Comparison of ENCODE assay signal across 20 cellular contexts in the genomic region with DNA sequence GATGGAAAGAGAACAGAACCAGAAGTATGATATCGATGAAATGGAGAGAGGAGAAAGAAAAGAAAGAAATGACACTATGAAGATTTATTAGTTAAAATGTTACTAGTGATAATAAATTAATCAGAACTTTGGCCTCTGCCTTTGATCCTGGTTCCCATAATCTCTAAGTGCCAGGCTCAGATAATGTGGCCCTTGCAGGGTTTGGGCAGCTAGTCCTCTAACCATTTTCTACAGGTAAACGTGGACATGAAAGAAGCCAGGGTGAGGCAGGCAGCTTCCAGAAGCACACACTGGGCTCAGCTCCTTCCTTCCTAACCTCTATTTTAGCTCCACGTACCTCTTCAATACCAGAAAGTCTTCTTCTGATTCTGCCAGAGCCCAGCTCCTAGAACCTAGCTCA. TPM values are rescaled to one million over a fixed set of nuclear protein-coding genes. Genes with fewer than 3 reads are reported as not detected.
DNase-seq lines count a peak whose midpoint lies in the region; ATAC-seq and TF ChIP-seq lines count a peak whose summit lies in the region.
"Had no signal": no experiment of that assay in that cellular context is flagged by ENCODE, and none has a peak within 500 bp of the region (broad histone marks: within the 10 kb centered on the region; RNA-seq: fewer than 3 reads in every experiment).

No MANE protein-coding gene starts in this region.

- H3K9me2 ChIP-seq in OCI-LY7 (ENCODE audit: insufficient read depth, low read length) = no peaks in the 10 kb centered on the region

- no peaks in the 10 kb centered on the region for H4K20me1 ChIP-seq in OCI-LY7 (ENCODE audit: insufficient read depth, low read length)

- no peak overlapping the region for H3K4me3 ChIP-seq in OCI-LY7 (ENCODE audit: low read depth, low read length, poor library complexity, severe bottlenecking)

- H3K4me1 ChIP-seq in OCI-LY7 (ENCODE audit: insufficient read depth, low read length, poor library complexity, severe bottlenecking) = peaks cover 92% of the 10 kb centered on the region
- H3K4me1 ChIP-seq: Caco-2 had no signal

- H2AFZ ChIP-seq in OCI-LY7 (ENCODE audit: low read length) = no peak overlapping the region

- peak overlapping the region; percentile 92; the same call in 1 of the 2 replicates for H3K4me2 ChIP-seq in OCI-LY7 (ENCODE audit: low read length)
- H3K4me2 ChIP-seq: KMS-11 had no signal

- no peaks in the 10 kb centered on the region for H3K4me1 Mint-ChIP-seq in activated CD8-positive, alpha-beta memory T cell treated with anti-CD3 and anti-CD28 coated beads, Interleukin-2, amount 10 ng/mL, durations not matched to agents 7 days and 5 days

- no peaks in the 10 kb centered on the region for H3K9me3 Mint-ChIP-seq in activated CD8-positive, alpha-beta memory T cell treated with anti-CD3 and anti-CD28 coated beads, Interleukin-2, amount 10 ng/mL, durations not matched to agents 7 days and 5 days (ENCODE audit: low read depth)
- H3K9me3 Mint-ChIP-seq: CD4-positive, alpha-beta T cell had no signal

- peaks cover 25% of the 10 kb centered on the region for H3K9me3 ChIP-seq in OCI-LY7 (ENCODE audit: low read length)
- H3K9me3 ChIP-seq: Caco-2 had no signal

- DNase-seq in activated CD8-positive, alpha-beta memory T cell treated with anti-CD3 and anti-CD28 coated beads, Interleukin-2, amount 10 ng/mL, durations not matched to agents 7 days and 5 days = peak; percentile 7
- DNase-seq in activated CD8-positive, alpha-beta memory T cell treated with anti-CD3 and anti-CD28 coated beads, Interleukin-2, amount 50 U/mL, for 48 hours = no peak
- no peak for DNase-seq in OCI-LY7 (ENCODE audit: low spot score)
- peak; percentile 5 for DNase-seq in left lobe of liver (ENCODE audit: low spot score)
- no peak for DNase-seq in NOMO-1 treated with DMSO at 0.1 percent for 48 hours (lab: John Stamatoyannopoulos, UW; ENCODE audit: unreplicated experiment)
- no peak for DNase-seq in cerebellar nuclear complex (lab: John Stamatoyannopoulos, UW)
- DNase-seq in NCI-H526 treated with DMSO at 0.1 percent for 48 hours (lab: John Stamatoyannopoulos, UW) = no peak
- DNase-seq: 8988T; Caco-2; CD4-positive, alpha-beta T cell; EL; H7; NCI-H1436; NCI-H1930; NCI-H226; NCI-H524 treated with DMSO at 0.1 percent for 48 hours; Right ventricle myocardium superior had no signal

- intact Hi-C loops in OCI-LY7 (cut with micrococcal nuclease; ENCODE audit: unreplicated experiment) = loop anchor here (5.0 kb wide), 1 partner anchor 50 kb away; no protein-coding TSS in a partner anchor

- BruUV-seq in OCI-LY7 (replicated peaks; lab: Mats Ljungman, UMichigan) = no TSS peak

- CTCF ChIA-PET in activated CD8-positive, alpha-beta memory T cell treated with anti-CD3 and anti-CD28 coated beads, Interleukin-2, amount 10 ng/mL, durations not matched to agents 7 days and 5 days (lab: Charles Lee) = interaction anchor here (1.0 kb wide), 1 partner anchor 27 kb away, joined by 3 read pairs; no protein-coding TSS in a partner anchor
- CTCF ChIA-PET in OCI-LY7 (lab: Charles Lee; ENCODE audit: unreplicated experiment) = interaction anchor here (0.5 to 0.6 kb wide), 2 partner anchors 37 to 1234 kb away, joined by 3 read pairs; no protein-coding TSS in a partner anchor

- POLR2A ChIA-PET in OCI-LY7 (lab: Charles Lee) = interaction anchor here (0.6 to 7.8 kb wide), 5 partner anchors 17 to 999 kb away, joined by 3 to 94 read pairs (median 7); no protein-coding TSS in a partner anchor

- H3K36me3 ChIP-seq in OCI-LY7 (ENCODE audit: insufficient read depth, low read length) = peaks cover 76% of the 10 kb centered on the region

- ATAC-seq in activated CD8-positive, alpha-beta memory T cell treated with anti-CD3 and anti-CD28 coated beads, Interleukin-2, amount 10 ng/mL, durations not matched to agents 7 days and 5 days = no peak
- no peak for ATAC-seq in left lobe of liver
- no peak for ATAC-seq in HG03039 (IDR thresholded peaks at IDR 0.05; ENCODE audit: unreplicated experiment)

- H3K27ac ChIP-seq in OCI-LY7 (ENCODE audit: low read depth, low read length, poor library complexity, severe bottlenecking) = peak overlapping the region; percentile 91
- H3K27ac ChIP-seq: KMS-11 had no signal

- peaks cover 24% of the 10 kb centered on the region for H3K27me3 Mint-ChIP-seq in activated CD8-positive, alpha-beta memory T cell treated with anti-CD3 and anti-CD28 coated beads, Interleukin-2, amount 10 ng/mL, durations not matched to agents 7 days and 5 days

- H3K79me2 ChIP-seq in OCI-LY7 (ENCODE audit: insufficient read depth, low read depth, low read length) = peaks cover 93% of the 10 kb centered on the region

- no peak overlapping the region for H3K27ac Mint-ChIP-seq in activated CD8-positive, alpha-beta memory T cell treated with anti-CD3 and anti-CD28 coated beads, Interleukin-2, amount 10 ng/mL, durations not matched to agents 7 days and 5 days
- H3K27ac Mint-ChIP-seq: CD4-positive, alpha-beta T cell had no signal

- no peaks in the 10 kb centered on the region for H3K36me3 Mint-ChIP-seq in activated CD8-positive, alpha-beta memory T cell treated with anti-CD3 and anti-CD28 coated beads, Interleukin-2, amount 10 ng/mL, durations not matched to agents 7 days and 5 days

- no peak overlapping the region for H3K4me3 Mint-ChIP-seq in activated CD8-positive, alpha-beta memory T cell treated with anti-CD3 and anti-CD28 coated beads, Interleukin-2, amount 10 ng/mL, durations not matched to agents 7 days and 5 days
- H3K4me3 Mint-ChIP-seq: CD4-positive, alpha-beta T cell had no signal

- no peak for TF ChIP-seq CTCF in OCI-LY7 (conservative IDR thresholded peaks at IDR 0.05; ENCODE audit: low read length)

RNA-seq across cellular contexts. Expression of a gene that starts 30.6 kb away (rescaled TPM):
- total RNA-seq in activated CD8-positive, alpha-beta memory T cell treated with anti-CD3 and anti-CD28 coated beads, Interleukin-2, amount 10 ng/mL, durations not matched to agents 7 days and 5 days = under 1 TPM; 0.26 to 0.28 TPM
- total RNA-seq in OCI-LY7 (2014; rRNA removed; shearing (Covaris generic)) = 106 and 112 TPM in 2 replicates
- total RNA-seq in OCI-LY7 (2022) (175 and 201 TPM in 2 replicates), left lobe of liver (3.2 TPM)
- total RNA-seq: M059J had no signal

Comparison
In these comparisons a context has a peak if more than half of its experiments do, and no peak if none do; other contexts are left out.
1. DNase-seq: peak in activated CD8-positive, alpha-beta memory T cell treated with anti-CD3 and anti-CD28 coated beads, Interleukin-2, amount 10 ng/mL, durations not matched to agents 7 days and 5 days (single experiment) and left lobe of liver (single experiment); none in activated CD8-positive, alpha-beta memory T cell treated with anti-CD3 and anti-CD28 coated beads, Interleukin-2, amount 50 U/mL, for 48 hours (single experiment), OCI-LY7 (single experiment), NOMO-1 treated with DMSO at 0.1 percent for 48 hours (single experiment), cerebellar nuclear complex (0 of 2) and NCI-H526 treated with DMSO at 0.1 percent for 48 hours (single experiment).
2. RNA of a gene that starts 30.6 kb away (total RNA-seq): 106 to 201 TPM in OCI-LY7; 3.2 TPM in left lobe of liver (single experiment) and 0.26 to 0.28 TPM in activated CD8-positive, alpha-beta memory T cell treated with anti-CD3 and anti-CD28 coated beads, Interleukin-2, amount 10 ng/mL, durations not matched to agents 7 days and 5 days; every median in the first group is over 10 times any median in the second.